1 cellular context compared by ENCODE assay signal in genomic region chrX:18424482-18425198, GRCh38.
TF ChIP-seq lines count a peak whose summit lies in the region.

No MANE protein-coding gene starts in this region.

TF ChIP-seq in HCT116, 20 proteins besides CTCF, POLR2A, EP300 and RAD21 (continued from another document):
- TF ChIP-seq ZBTB33 (IDR thresholded peaks at IDR 0.05; ENCODE audit: extremely low read depth, insufficient replicate concordance, low read length) (no peak), CEBPB (IDR thresholded peaks at IDR 0.05; ENCODE audit: low read depth) (no peak), CBX3 (IDR thresholded peaks at IDR 0.05; ENCODE audit: low read depth) (no peak), MAX (IDR thresholded peaks at IDR 0.05) (no peak), ATF3 (IDR thresholded peaks at IDR 0.05) (no peak), ZFX (IDR thresholded peaks at IDR 0.05) (no peak)
